ENCODE assay signal across 9 cellular contexts in the genomic region with DNA sequence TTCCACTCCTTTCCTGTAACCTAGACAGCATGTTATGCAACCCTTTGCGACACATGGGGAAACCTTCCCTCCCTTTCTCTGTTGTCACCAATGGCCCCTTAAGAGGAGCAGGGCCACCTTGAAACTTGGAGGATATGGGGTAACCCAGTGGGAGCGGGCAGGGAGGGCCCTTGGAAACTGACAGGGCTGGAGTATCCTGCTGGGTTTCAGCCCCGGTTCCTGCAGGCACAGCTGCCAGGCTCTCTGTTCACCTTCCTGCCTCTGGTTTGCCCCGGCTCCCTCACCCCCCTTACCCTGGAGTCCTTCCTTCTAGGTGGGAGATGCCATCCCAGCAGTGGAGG. TPM values are rescaled to one million over a fixed set of nuclear protein-coding genes. Genes with fewer than 3 reads are reported as not detected.
DNase-seq lines count a peak whose midpoint lies in the region; ATAC-seq and TF ChIP-seq lines count a peak whose summit lies in the region.
"Had no signal": no experiment of that assay in that cellular context is flagged by ENCODE, and none has a peak within 500 bp of the region (broad histone marks: within the 10 kb centered on the region; RNA-seq: fewer than 3 reads in every experiment).

No MANE protein-coding gene starts in this region.

- POLR2A ChIA-PET in HCT116 (lab: Charles Lee), result interaction anchor here (0.6 kb wide), 1 partner anchor 10 kb away, joined by 3 read pairs; no protein-coding TSS in a partner anchor

- RAD21 ChIA-PET in HCT116 (lab: Charles Lee; ENCODE audit: low non-redundant PET in 1 of 2, low total read pairs in 2 of 2, uncharacterized antibody in 2 of 2, unreplicated experiment in 2 of 2), result no interaction called here

- peaks cover 22 to 62% of the 10 kb centered on the region in 2 experiments for H3K4me1 ChIP-seq in HCT116 (ENCODE audit: control insufficient read depth in 1 of 2, insufficient read depth in 2 of 2, low read length in 2 of 2)
- peaks cover 18 to 37% (median 23%) of the 10 kb centered on the region in 3 donors for H3K4me1 ChIP-seq in skeletal muscle tissue (ENCODE audit: control insufficient read depth in 3 of 3, insufficient read depth in 3 of 3, low read length in 3 of 3)

- H4K20me1 ChIP-seq in HCT116 (ENCODE audit: insufficient read depth), result no peaks in the 10 kb centered on the region
- H4K20me1 ChIP-seq in SU-DHL-6 (ENCODE audit: low read depth, low read length), result no peaks in the 10 kb centered on the region

- DNase-seq in HCT116 (ENCODE audit: low read depth, low spot score), result no peak
- no peak for DNase-seq in fibroblast of pulmonary artery (ENCODE audit: low read depth)
- no peak for DNase-seq in NCI-H2227 (lab: John Stamatoyannopoulos, UW; ENCODE audit: unreplicated experiment)
- DNase-seq in activated CD4-positive, alpha-beta T cell treated with anti-CD3 and anti-CD28 coated beads for 4 hours, result no peak

- H3K9ac ChIP-seq in HCT116 (ENCODE audit: low read length) (peak overlapping the region; percentile 89), SU-DHL-6 (ENCODE audit: low read length) (peak overlapping the region; percentile 84; the same call in 1 of the 2 replicates), skeletal muscle tissue (ENCODE audit: low read depth in 1 of 3, low read length in 3 of 3) (peak overlapping the region in 2 of 3 donors; percentile 46 to 51)

- peaks cover 15% of the 10 kb centered on the region for H3F3A ChIP-seq in SU-DHL-6 (ENCODE audit: insufficient read depth)

- intact Hi-C loops in HCT116 (cut with micrococcal nuclease), result no loop called here

- H3K79me2 ChIP-seq in HCT116 (ENCODE audit: insufficient read depth, low read length) (peaks cover 33% of the 10 kb centered on the region), SU-DHL-6 (ENCODE audit: insufficient read depth, low read length) (no peaks in the 10 kb centered on the region; the same call in 1 of the 2 replicates)

- CTCF ChIA-PET in HCT116 (lab: Charles Lee), result interaction anchor here (3.7 kb wide), 1 partner anchor 36 kb away, joined by 92 read pairs; no protein-coding TSS in a partner anchor

- BruUV-seq in HCT116 (replicated peaks; lab: Mats Ljungman, UMichigan), result no TSS peak

- TF ChIP-seq POLR2A in HCT116 (IDR thresholded peaks at IDR 0.05; ENCODE audit: borderline replicate concordance, extremely low read depth, insufficient read depth, insufficient read length), result no peak

- H3K27ac ChIP-seq in HCT116 (ENCODE audit: low read depth, low read length) (peak overlapping the region; percentile 83), SU-DHL-6 (ENCODE audit: low read depth, low read length) (peak overlapping the region; percentile 92), skeletal muscle tissue (ENCODE audit: low read depth, low read length) (peak overlapping the region; percentile 54)

- H3K27me3 ChIP-seq in HCT116 (ENCODE audit: insufficient read depth, low read length) (no peaks in the 10 kb centered on the region), SU-DHL-6 (ENCODE audit: low read length) (no peaks in the 10 kb centered on the region), skeletal muscle tissue (ENCODE audit: control insufficient read depth in 3 of 3, insufficient read depth in 3 of 3, low read length in 3 of 3) (no peaks in the 10 kb centered on the region)

- H3K36me3 ChIP-seq in HCT116 (ENCODE audit: control insufficient read depth in 1 of 2, insufficient read depth in 2 of 2, low read length in 2 of 2) (peaks cover 7 to 18% of the 10 kb centered on the region in 2 experiments; a peak in 2 of 4 replicates), SU-DHL-6 (ENCODE audit: low read length) (no peaks in the 10 kb centered on the region), skeletal muscle tissue (ENCODE audit: control insufficient read depth in 3 of 3, insufficient read depth in 3 of 3, low read length in 3 of 3) (peaks cover 27 to 34% (median 30%) of the 10 kb centered on the region in 3 donors)

- no peak for ATAC-seq in HCT116
- no peak for ATAC-seq in HG03439 (IDR thresholded peaks at IDR 0.05; ENCODE audit: unreplicated experiment)
- ATAC-seq in GM18868 (IDR thresholded peaks at IDR 0.05; ENCODE audit: unreplicated experiment), result no peak

- TF ChIP-seq RAD21 in HCT116 (IDR thresholded peaks at IDR 0.05; ENCODE audit: low read depth), result no peak

- no peak overlapping the region for H2AFZ ChIP-seq in HCT116 (ENCODE audit: low read depth, low read length, poor library complexity, severe bottlenecking)
- H2AFZ ChIP-seq in SU-DHL-6 (ENCODE audit: low read depth, low read length, severe bottlenecking), result no peak overlapping the region

- H3K9me3 ChIP-seq in HCT116 (ENCODE audit: control insufficient read depth in 1 of 2, insufficient read depth in 1 of 2, low read depth in 1 of 2, low read length in 2 of 2) (no peaks in the 10 kb centered on the region), SU-DHL-6 (ENCODE audit: insufficient read depth, low read length) (no peaks in the 10 kb centered on the region), skeletal muscle tissue (ENCODE audit: control insufficient read depth in 3 of 3, low read length in 3 of 3) (no peaks in the 10 kb centered on the region)

- H3K9me2 ChIP-seq in HCT116 (ENCODE audit: insufficient read depth) (no peaks in the 10 kb centered on the region), SU-DHL-6 (replicated peaks; ENCODE audit: insufficient read depth, low read length) (no peaks in the 10 kb centered on the region)

- H3K4me2 ChIP-seq in HCT116 (ENCODE audit: low read length), result peak overlapping the region; percentile 77
- peak overlapping the region; percentile 64 for H3K4me2 ChIP-seq in SU-DHL-6 (ENCODE audit: low read depth, low read length, poor library complexity, severe bottlenecking)

- TF ChIP-seq CTCF in HCT116 (IDR thresholded peaks at IDR 0.05 in 2 of 3, conservative IDR thresholded peaks at IDR 0.05 in 1 of 3; ENCODE audit: borderline replicate concordance in 1 of 3, insufficient read depth in 1 of 3, low read depth in 2 of 3, low read length in 2 of 3), result no peak
- TF ChIP-seq CTCF in SU-DHL-6 (IDR thresholded peaks at IDR 0.05; ENCODE audit: insufficient read depth, low read length, poor library complexity, severe bottlenecking), result no peak
- TF ChIP-seq CTCF in fibroblast of pulmonary artery (IDR thresholded peaks at IDR 0.05; ENCODE audit: low read length, missing control alignments), result no peak

- peak overlapping the region; percentile 80 to 84 for H3K4me3 ChIP-seq in HCT116 (replicated peaks in 1 of 2; ENCODE audit: low read depth in 1 of 2, low read length in 2 of 2)
- no peak overlapping the region for H3K4me3 ChIP-seq in SU-DHL-6 (ENCODE audit: insufficient read depth, low read length, poor library complexity, severe bottlenecking)
- peak overlapping the region; percentile 69 for H3K4me3 ChIP-seq in fibroblast of pulmonary artery (replicated peaks; ENCODE audit: low read depth, low read length)
- H3K4me3 ChIP-seq in skeletal muscle tissue (ENCODE audit: low read length in 3 of 3), result peak overlapping the region in 2 of 3 donors; percentile 41 to 55

TF ChIP-seq in HCT116, 20 proteins besides CTCF, POLR2A, EP300 and RAD21 (continues in another document):
- TF ChIP-seq ZFX (IDR thresholded peaks at IDR 0.05), result no peak
- TF ChIP-seq CEBPB (IDR thresholded peaks at IDR 0.05; ENCODE audit: low read depth), result no peak
- TF ChIP-seq, protein P1, sequence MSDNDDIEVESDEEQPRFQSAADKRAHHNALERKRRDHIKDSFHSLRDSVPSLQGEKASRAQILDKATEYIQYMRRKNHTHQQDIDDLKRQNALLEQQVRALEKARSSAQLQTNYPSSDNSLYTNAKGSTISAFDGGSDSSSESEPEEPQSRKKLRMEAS (IDR thresholded peaks at IDR 0.05), result no peak
- TF ChIP-seq ZNF274 (IDR thresholded peaks at IDR 0.05; ENCODE audit: low read depth, low read length), result no peak
- no peak for TF ChIP-seq SRF (IDR thresholded peaks at IDR 0.05; ENCODE audit: low read depth)
- no peak for TF ChIP-seq FOSL1 (IDR thresholded peaks at IDR 0.05; ENCODE audit: low read depth)
- no peak for TF ChIP-seq TCF7L2 (IDR thresholded peaks at IDR 0.05; ENCODE audit: borderline replicate concordance, extremely low read depth, insufficient read depth, insufficient read length)
- TF ChIP-seq, protein P2, sequence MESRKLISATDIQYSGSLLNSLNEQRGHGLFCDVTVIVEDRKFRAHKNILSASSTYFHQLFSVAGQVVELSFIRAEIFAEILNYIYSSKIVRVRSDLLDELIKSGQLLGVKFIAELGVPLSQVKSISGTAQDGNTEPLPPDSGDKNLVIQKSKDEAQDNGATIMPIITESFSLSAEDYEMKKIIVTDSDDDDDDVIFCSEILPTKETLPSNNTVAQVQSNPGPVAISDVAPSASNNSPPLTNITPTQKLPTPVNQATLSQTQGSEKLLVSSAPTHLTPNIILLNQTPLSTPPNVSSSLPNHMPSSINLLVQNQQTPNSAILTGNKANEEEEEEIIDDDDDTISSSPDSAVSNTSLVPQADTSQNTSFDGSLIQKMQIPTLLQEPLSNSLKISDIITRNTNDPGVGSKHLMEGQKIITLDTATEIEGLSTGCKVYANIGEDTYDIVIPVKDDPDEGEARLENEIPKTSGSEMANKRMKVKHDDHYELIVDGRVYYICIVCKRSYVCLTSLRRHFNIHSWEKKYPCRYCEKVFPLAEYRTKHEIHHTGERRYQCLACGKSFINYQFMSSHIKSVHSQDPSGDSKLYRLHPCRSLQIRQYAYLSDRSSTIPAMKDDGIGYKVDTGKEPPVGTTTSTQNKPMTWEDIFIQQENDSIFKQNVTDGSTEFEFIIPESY (IDR thresholded peaks at IDR 0.05; ENCODE audit: extremely low read depth, insufficient replicate concordance, low read length), result no peak
- TF ChIP-seq EZH2phosphoT487 (IDR thresholded peaks at IDR 0.05; ENCODE audit: borderline replicate concordance), result no peak
- TF ChIP-seq EZH2 (IDR thresholded peaks at IDR 0.05), result no peak
- no peak for TF ChIP-seq SIN3A (IDR thresholded peaks at IDR 0.05; ENCODE audit: low read depth)
- TF ChIP-seq SP1 (IDR thresholded peaks at IDR 0.05; ENCODE audit: low read depth), result no peak
- TF ChIP-seq EGR1 (IDR thresholded peaks at IDR 0.05; ENCODE audit: low read depth), result no peak

RNA-seq across cellular contexts. Expression of a gene that starts 1.5 kb away (rescaled TPM):
- total RNA-seq in HCT116 (2021; ENCODE audit: unreplicated experiment) (267 TPM), skeletal muscle tissue (144 TPM)
- polyA plus RNA-seq in HCT116 (2012), result 452 and 454 TPM in 2 replicates

RNA-seq across cellular contexts. Expression of a gene that starts 2.0 kb away (rescaled TPM):
- total RNA-seq in HCT116 (2021; ENCODE audit: unreplicated experiment) (328 TPM), skeletal muscle tissue (247 TPM)
- 348 and 366 TPM in 2 replicates for polyA plus RNA-seq in HCT116 (2012)

RNA-seq across cellular contexts. Expression of a gene that starts 14.1 kb away (rescaled TPM):
- total RNA-seq in HCT116 (2021; ENCODE audit: unreplicated experiment) (62.7 TPM), skeletal muscle tissue (35.0 TPM)
- 37.8 and 43.4 TPM in 2 replicates for polyA plus RNA-seq in HCT116 (2012)

RNA-seq across cellular contexts. Expression of a gene that starts 19.2 kb away (rescaled TPM):
- total RNA-seq in HCT116 (2021; ENCODE audit: unreplicated experiment) (1.7 TPM), skeletal muscle tissue (not detected)
- 1.4 and 1.7 TPM in 2 replicates for polyA plus RNA-seq in HCT116 (2012)
- total RNA-seq: dermis microvascular lymphatic vessel endothelial cell had no signal

RNA-seq across cellular contexts. Expression of a gene that starts 20.6 kb away (rescaled TPM):
- total RNA-seq in HCT116 (2021; ENCODE audit: unreplicated experiment) (14.7 TPM), skeletal muscle tissue (2.6 TPM)
- 18.7 and 19.8 TPM in 2 replicates for polyA plus RNA-seq in HCT116 (2012)
